In genomic region chr1:156600733-156601121, GRCh38 we compare ENCODE assay signal across 8 cellular contexts. TPM values are rescaled to one million over a fixed set of nuclear protein-coding genes. Genes with fewer than 3 reads are reported as not detected.
DNase-seq lines count a peak whose midpoint lies in the region; ATAC-seq and TF ChIP-seq lines count a peak whose summit lies in the region.

No MANE protein-coding gene starts in this region.

- CTCF ChIA-PET in AG04449 (lab: Yijun Ruan, JAX) = interaction anchor here (0.6 to 6.4 kb wide), 11 partner anchors 8 to 215 kb away, joined by 3 to 51 read pairs (median 3); partner anchors contain the start of gene NAXE

- H3K27ac Mint-ChIP-seq in IgD-negative memory B cell = peak overlapping the region; percentile 60 to 99 (median 98)
- H3K27ac Mint-ChIP-seq in chondrocyte (ENCODE audit: unreplicated experiment) = peak overlapping the region; percentile 97

- H3K27me3 Mint-ChIP-seq in IgD-negative memory B cell (no peaks in the 10 kb centered on the region), chondrocyte (ENCODE audit: low read depth) (no peaks in the 10 kb centered on the region)

- no peak for ATAC-seq in GM19467 (IDR thresholded peaks at IDR 0.05; ENCODE audit: unreplicated experiment)

- peaks cover 13% of the 10 kb centered on the region for H3K4me1 ChIP-seq in mucosa of stomach (ENCODE audit: control insufficient read depth, insufficient read depth, low read length)

- H3K4me3 Mint-ChIP-seq in IgD-negative memory B cell (peak overlapping the region; percentile 84 to 99 (median 98)), chondrocyte (ENCODE audit: unreplicated experiment) (peak overlapping the region; percentile 90)

- TF ChIP-seq CTCF in AG04449 (IDR thresholded peaks at IDR 0.05; ENCODE audit: insufficient read depth, low read length, missing control alignments) (no peak), chondrocyte (IDR thresholded peaks at IDR 0.05) (no peak)

- POLR2A ChIA-PET in AG04449 (lab: Yijun Ruan, JAX) = interaction anchor here (1.2 kb wide), 1 partner anchor 9 kb away, joined by 6 read pairs; the partner anchor contains the start of gene NAXE

- H3K4me1 Mint-ChIP-seq in IgD-negative memory B cell = peaks cover 25 to 30% (median 26%) of the 10 kb centered on the region in 3 donors
- H3K4me1 Mint-ChIP-seq in chondrocyte (ENCODE audit: low read depth) = peaks cover 22% of the 10 kb centered on the region

- H3K36me3 ChIP-seq in mucosa of stomach (ENCODE audit: control insufficient read depth, insufficient read depth, low read length) = peaks cover 5% of the 10 kb centered on the region

- H3K4me3 ChIP-seq in AG04449 (ENCODE audit: low read depth, low read length) (peak overlapping the region; percentile 89), mucosa of stomach (ENCODE audit: low read length) (peak overlapping the region; percentile 52)

- H3K27me3 ChIP-seq in mucosa of stomach (ENCODE audit: control insufficient read depth, insufficient read depth, low read length) = no peaks in the 10 kb centered on the region

- H3K9ac ChIP-seq in mucosa of stomach (ENCODE audit: low read length) = peak overlapping the region; percentile 70

- H3K9me3 Mint-ChIP-seq in IgD-negative memory B cell (no peaks in the 10 kb centered on the region), chondrocyte (ENCODE audit: low read depth) (no peaks in the 10 kb centered on the region)

- H3K36me3 Mint-ChIP-seq in IgD-negative memory B cell (peaks cover 5% of the 10 kb centered on the region), chondrocyte (ENCODE audit: low read depth) (peaks cover 2% of the 10 kb centered on the region)

- H3K9me3 ChIP-seq in mucosa of stomach (ENCODE audit: control insufficient read depth, low read length) = no peaks in the 10 kb centered on the region

- DNase-seq in AG04449 (ENCODE audit: low read depth, low spot score) = no peak
- DNase-seq in chondrocyte (ENCODE audit: low spot score) = no peak
- DNase-seq in HK-2 (ENCODE audit: unreplicated experiment) = no peak
- no peak for DNase-seq in occipital lobe (lab: John Stamatoyannopoulos, UW)
- no peak for DNase-seq in NCI-H1417 treated with DMSO at 0.1 percent for 48 hours (lab: John Stamatoyannopoulos, UW)

RNA-seq across cellular contexts. Expression of gene GPATCH4, which starts 0.6 kb away (rescaled TPM):
- polyA plus RNA-seq in IgD-negative memory B cell = 45.5 TPM
- total RNA-seq in chondrocyte (14.4 to 21.6 TPM (median 16.4 TPM) in 3 replicates), occipital lobe (10.3 TPM)

RNA-seq across cellular contexts. Expression of gene NAXE, which starts 9.2 kb away (rescaled TPM):
- 121 TPM for polyA plus RNA-seq in IgD-negative memory B cell
- 54.8 to 59.6 TPM (median 56.2 TPM) in 3 replicates for total RNA-seq in chondrocyte
- 26.5 TPM for total RNA-seq in occipital lobe

RNA-seq across cellular contexts. Expression of gene HAPLN2, which starts 18.5 kb away (rescaled TPM):
- not detected for polyA plus RNA-seq in IgD-negative memory B cell
- 0.36 TPM in 1 of 3 replicates, not detected in the others for total RNA-seq in chondrocyte
- not detected for total RNA-seq in occipital lobe

RNA-seq across cellular contexts. Expression of gene TTC24, which starts 21.2 kb away (rescaled TPM):
- polyA plus RNA-seq in IgD-negative memory B cell = 0.38 TPM
- not detected in 3 replicates for total RNA-seq in chondrocyte
- not detected for total RNA-seq in occipital lobe

RNA-seq across cellular contexts. Expression of gene IQGAP3, which starts 28.4 kb away (rescaled TPM):
- not detected for polyA plus RNA-seq in IgD-negative memory B cell
- total RNA-seq in chondrocyte (6.8 to 10.8 TPM (median 9.8 TPM) in 3 replicates), occipital lobe (1.1 TPM)
